12 cellular contexts compared by ENCODE assay signal in the genomic region with DNA sequence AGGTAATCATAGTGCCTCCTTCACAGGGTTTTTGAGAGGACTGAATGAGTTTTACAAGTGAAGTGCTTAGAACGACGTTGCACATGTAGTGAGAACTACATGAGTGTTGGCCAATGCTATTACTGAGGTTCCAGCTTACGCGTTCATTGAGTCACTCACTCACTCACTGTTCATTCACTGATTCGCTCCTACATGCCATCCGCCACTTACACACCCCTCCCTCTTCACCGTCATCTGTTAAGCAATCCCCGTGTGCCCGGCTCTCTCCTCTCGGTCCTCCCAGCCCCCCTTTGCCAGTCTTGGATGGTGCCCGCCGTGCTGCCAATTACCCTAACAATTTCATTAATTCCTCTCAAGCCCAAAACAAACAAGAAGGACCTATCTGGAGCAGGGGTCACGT. TPM values are rescaled to one million over a fixed set of nuclear protein-coding genes. Genes with fewer than 3 reads are reported as not detected.
A peak's percentile ranks its signal among the peaks of the same experiment; 100 is the strongest.
DNase-seq lines count a peak whose midpoint lies in the region; ATAC-seq, FAIRE-seq and TF ChIP-seq lines count a peak whose summit lies in the region.
"Had no signal": no experiment of that assay in that cellular context is flagged by ENCODE, and none has a peak within 500 bp of the region (broad histone marks: within the 10 kb centered on the region; RNA-seq: fewer than 3 reads in every experiment).

No MANE protein-coding gene starts in this region.

- H2BK15ac ChIP-seq in mesenchymal stem cell (ENCODE audit: low read depth, poor library complexity, severe bottlenecking), result no peak overlapping the region

- FAIRE-seq in H54 (lab: Jason Lieb, UNC), result no peak

- no peak overlapping the region for H3K4me2 ChIP-seq in mesenchymal stem cell (ENCODE audit: low read length, poor library complexity, severe bottlenecking)

- no peak overlapping the region for H2BK5ac ChIP-seq in mesenchymal stem cell (ENCODE audit: low read depth, low read length, poor library complexity, severe bottlenecking)

- peak overlapping the region; percentile 43 to 70 for H3K18ac ChIP-seq in mesenchymal stem cell (ENCODE audit: low read depth in 1 of 2, low read length in 2 of 2)

- peak overlapping the region; percentile 57 to 83 for H2BK12ac ChIP-seq in mesenchymal stem cell (ENCODE audit: low read length in 2 of 2)

- H3K14ac ChIP-seq in mesenchymal stem cell (ENCODE audit: low read length in 2 of 2), result no peak overlapping the region

- peaks cover 12% of the 10 kb centered on the region for H3K79me1 ChIP-seq in mesenchymal stem cell (replicated peaks; ENCODE audit: low read length, poor library complexity, severe bottlenecking)

- H3K4me1 ChIP-seq in left ventricle myocardium inferior (peaks cover 35% of the 10 kb centered on the region), mesenchymal stem cell (ENCODE audit: control insufficient read depth, insufficient read depth, low read depth, low read length) (peaks cover 48% of the 10 kb centered on the region)

- H3K36me3 ChIP-seq in left ventricle myocardium inferior (no peaks in the 10 kb centered on the region), mesenchymal stem cell (ENCODE audit: control insufficient read depth in 1 of 2, insufficient read depth in 2 of 2, low read depth in 1 of 2, low read length in 2 of 2) (no peaks in the 10 kb centered on the region)

- no peak overlapping the region for H3K23ac ChIP-seq in mesenchymal stem cell (ENCODE audit: low read length in 2 of 2)

- H3K9ac ChIP-seq in mesenchymal stem cell (ENCODE audit: low read length), result peak overlapping the region; percentile 85

- peak overlapping the region; percentile 27 for H2BK120ac ChIP-seq in mesenchymal stem cell (ENCODE audit: low read depth, low read length)

- peak overlapping the region; percentile 52 for H4K91ac ChIP-seq in mesenchymal stem cell (ENCODE audit: low read length)

- intact Hi-C loops in left ventricle myocardium inferior (cut with micrococcal nuclease) (no loop called here), cardiac septum (cut with DNase I) (loop anchor here (2.0 to 5.0 kb wide), 4 partner anchors 28 to 184 kb away; a partner anchor contains a TSS)

- H2AK5ac ChIP-seq in mesenchymal stem cell (ENCODE audit: low read length, severe bottlenecking), result peak overlapping the region; percentile 69

- TF ChIP-seq POLR2A in H54 (IDR thresholded peaks at IDR 0.05; ENCODE audit: low read depth, low read length), result no peak

- 93% methylated on average over 13 of the region's 13 CpGs for WGBS in mesenchymal stem cell

- H2AFZ ChIP-seq in mesenchymal stem cell (ENCODE audit: low read depth, low read length), result no peak overlapping the region

- H3K27ac ChIP-seq in left ventricle myocardium inferior (replicated peaks), result peak overlapping the region; percentile 94
- peak overlapping the region; percentile 24 to 96 for H3K27ac ChIP-seq in coronary artery
- H3K27ac ChIP-seq in mesenchymal stem cell (ENCODE audit: low read length, poor library complexity, severe bottlenecking), result no peak overlapping the region

- no peak for TF ChIP-seq CTCF in left ventricle myocardium inferior (IDR thresholded peaks at IDR 0.05; ENCODE audit: borderline replicate concordance)
- no peak for TF ChIP-seq CTCF in coronary artery (IDR thresholded peaks at IDR 0.05)

- H3K4me3 ChIP-seq in left ventricle myocardium inferior (no peak overlapping the region), coronary artery (no peak overlapping the region), mesenchymal stem cell (ENCODE audit: insufficient read depth in 1 of 2, low read depth in 1 of 2, low read length in 2 of 2) (no peak overlapping the region)

- peak overlapping the region in 1 of 2 experiments; percentile 26 for H3K4ac ChIP-seq in mesenchymal stem cell (ENCODE audit: low read depth in 1 of 2, low read length in 2 of 2)

- H3K27me3 ChIP-seq in left ventricle myocardium inferior (ENCODE audit: low read depth) (no peaks in the 10 kb centered on the region), mesenchymal stem cell (ENCODE audit: control insufficient read depth in 1 of 2, insufficient read depth in 1 of 2, low read length in 2 of 2) (no peaks in the 10 kb centered on the region)

- H4K8ac ChIP-seq in mesenchymal stem cell (ENCODE audit: low read length), result no peak overlapping the region

- DNase-seq in left ventricle myocardium inferior, result no peak
- no peak for DNase-seq in cardiac septum (ENCODE audit: low spot score)
- DNase-seq in coronary artery (ENCODE audit: low spot score), result no peak
- DNase-seq in mesenchymal stem cell, result peak; percentile 72
- no peak for DNase-seq in Kasumi-1 (lab: John Stamatoyannopoulos, UW)
- DNase-seq in SHP77 (lab: John Stamatoyannopoulos, UW), result no peak
- no peak for DNase-seq in H54 (ENCODE audit: insufficient read length, low spot score)
- DNase-seq: activated CD8-positive, alpha-beta memory T cell treated with anti-CD3 and anti-CD28 coated beads, Interleukin-2, amount 50 U/mL, for 4 hours; NCI-H187; stimulated activated CD4-positive, alpha-beta T cell treated with anti-CD3 and anti-CD28 coated beads, Interleukin-15, amount 100 ng/mL, for 24 hours; T-cell had no signal

- no peak for ATAC-seq in GM18517 (IDR thresholded peaks at IDR 0.05; ENCODE audit: unreplicated experiment)
- ATAC-seq: T-cell had no signal

- H3K9me3 ChIP-seq in left ventricle myocardium inferior (replicated peaks) (no peaks in the 10 kb centered on the region), mesenchymal stem cell (ENCODE audit: control insufficient read depth, low read length) (no peaks in the 10 kb centered on the region)

RNA-seq across cellular contexts. Expression of a gene that starts 27.3 kb away (rescaled TPM):
- 9.6 TPM for total RNA-seq in left ventricle myocardium inferior
- total RNA-seq in cardiac septum, result 26.1 TPM
- 31.9 TPM for polyA plus RNA-seq in mesenchymal stem cell (2013, experiment 1 of 2)
- polyA plus RNA-seq in mesenchymal stem cell (2013, experiment 2 of 2), result 31.0 TPM

RNA-seq across cellular contexts. Expression of a gene that starts 29.3 kb away (rescaled TPM):
- total RNA-seq in left ventricle myocardium inferior (2.2 TPM), cardiac septum (1.3 TPM)
- polyA plus RNA-seq in mesenchymal stem cell (2013, experiment 1 of 2), result 4.5 TPM
- 4.5 TPM for polyA plus RNA-seq in mesenchymal stem cell (2013, experiment 2 of 2)

RNA-seq across cellular contexts. Expression of a gene that starts 53.8 kb away (rescaled TPM):
- 9.7 TPM for total RNA-seq in left ventricle myocardium inferior
- total RNA-seq in cardiac septum, result 10.6 TPM
- 3.3 TPM for polyA plus RNA-seq in mesenchymal stem cell (2013, experiment 1 of 2)
- 2.7 TPM for polyA plus RNA-seq in mesenchymal stem cell (2013, experiment 2 of 2)
